ENCODE assay signal across 25 cellular contexts in the genomic region with DNA sequence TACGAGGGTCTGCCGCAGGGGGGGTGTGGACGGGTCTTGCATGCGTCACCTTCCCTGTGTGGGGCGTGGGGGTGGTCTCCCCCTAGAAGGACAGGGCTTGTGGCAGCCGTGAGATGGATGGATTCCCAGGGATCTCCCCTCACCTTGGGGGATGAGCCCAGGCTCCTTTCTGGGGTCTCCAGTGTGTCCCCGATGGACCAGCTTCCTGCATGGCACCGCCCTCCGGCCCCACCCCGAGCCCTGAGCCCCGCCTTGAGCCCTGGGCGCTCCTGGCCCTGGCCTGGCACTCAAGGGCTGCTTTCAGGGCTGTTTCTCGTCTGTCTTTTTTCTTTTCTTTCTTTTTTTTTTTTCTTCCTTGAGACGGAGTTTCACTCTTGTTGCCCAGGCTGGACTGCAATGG.
"Had no signal": no experiment of that assay in that cellular context is flagged by ENCODE, and none has a peak within 500 bp of the region (broad histone marks: within the 10 kb centered on the region; RNA-seq: fewer than 3 reads in every experiment).

No MANE protein-coding gene starts in this region.

- H3K27ac ChIP-seq: left ventricle myocardium inferior, neutrophil, pancreas, prostate gland, thyroid gland, upper lobe of right lung had no signal

- H3K27me3 ChIP-seq: pancreas, sigmoid colon, thyroid gland, upper lobe of right lung had no signal

- H3K9me3 Mint-ChIP-seq: nephron; stimulated activated memory B cell treated with anti-CD40 and anti-IgM and Interleukin-4, amounts not matched to agents 10 μg/mL and 1 μg/mL and 100 μg/mL, for 72 hours; stimulated activated naive CD8-positive, alpha-beta T cell treated with anti-CD3 and anti-CD28 coated beads, Interleukin-15, amount 100 ng/mL, for 72 hours had no signal

- H3K4me3 Mint-ChIP-seq: activated CD4-positive, alpha-beta T cell treated with anti-CD3 and anti-CD28 coated beads for 36 hours; nephron; stimulated activated memory B cell treated with anti-CD40 and anti-IgM and Interleukin-4, amounts not matched to agents 10 μg/mL and 1 μg/mL and 100 μg/mL, for 72 hours had no signal

- H3K9me3 ChIP-seq: left ventricle myocardium inferior, neutrophil, pancreas, prostate gland, sigmoid colon, thyroid gland, upper lobe of right lung had no signal

- H3K4me3 ChIP-seq: coronary artery, left ventricle myocardium inferior, lung, pancreas, prostate gland, sigmoid colon, thyroid gland, upper lobe of right lung had no signal

- H3K27ac Mint-ChIP-seq: stimulated activated memory B cell treated with anti-CD40 and anti-IgM and Interleukin-4, amounts not matched to agents 10 μg/mL and 1 μg/mL and 100 μg/mL, for 72 hours; stimulated activated naive CD8-positive, alpha-beta T cell treated with anti-CD3 and anti-CD28 coated beads, Interleukin-15, amount 100 ng/mL, for 72 hours had no signal

- H3K36me3 Mint-ChIP-seq: stimulated activated memory B cell treated with anti-CD40 and anti-IgM and Interleukin-4, amounts not matched to agents 10 μg/mL and 1 μg/mL and 100 μg/mL, for 72 hours had no signal

- H3K27me3 Mint-ChIP-seq: activated CD4-positive, alpha-beta T cell treated with anti-CD3 and anti-CD28 coated beads for 36 hours; stimulated activated memory B cell treated with anti-CD40 and anti-IgM and Interleukin-4, amounts not matched to agents 10 μg/mL and 1 μg/mL and 100 μg/mL, for 72 hours; stimulated activated naive CD8-positive, alpha-beta T cell treated with anti-CD3 and anti-CD28 coated beads, Interleukin-15, amount 100 ng/mL, for 72 hours had no signal

- H3K36me3 ChIP-seq: left ventricle myocardium inferior, neutrophil, pancreas, prostate gland, thyroid gland, upper lobe of right lung had no signal

- ATAC-seq: activated CD4-positive, alpha-beta T cell treated with anti-CD3 and anti-CD28 coated beads for 36 hours; pancreas; stimulated activated memory B cell treated with anti-CD40 and anti-IgM and Interleukin-4, amounts not matched to agents 10 μg/mL and 1 μg/mL and 100 μg/mL, for 72 hours; stimulated activated naive CD8-positive, alpha-beta T cell treated with anti-CD3 and anti-CD28 coated beads, Interleukin-15, amount 100 ng/mL, for 72 hours; upper lobe of right lung had no signal

- DNase-seq: activated CD4-positive, alpha-beta T cell treated with anti-CD3 and anti-CD28 coated beads, Interleukin-2, amount 50 U/mL, for 48 hours; activated CD4-positive, CD25-positive, alpha-beta regulatory T cell; activated CD8-positive, alpha-beta memory T cell treated with anti-CD3 and anti-CD28 coated beads for 24 hours; activated gamma-delta T cell treated with Interleukin-2 at 50 U/mL for 16 hours; activated naive CD4-positive, alpha-beta T cell treated with anti-CD3 and anti-CD28 coated beads, Interleukin-2, amount 50 U/mL, for 16 hours; foreskin fibroblast; left ventricle myocardium inferior; mesendoderm; pancreas; retina; sigmoid colon; small intestine; stimulated activated CD4-positive, alpha-beta T cell treated with anti-CD3 and anti-CD28 coated beads, Interleukin-4, amount 100 ng/mL, for 4 hours; stimulated activated CD8-positive, alpha-beta memory T cell treated with anti-CD3 and anti-CD28 coated beads, Interleukin-4, amount 100 ng/mL, for 48 hours; stimulated activated naive CD8-positive, alpha-beta T cell treated with anti-CD3 and anti-CD28 coated beads, Interleukin-15, amount 100 ng/mL, for 72 hours; substantia nigra; thyroid gland; upper lobe of right lung had no signal
